23 cellular contexts compared by ENCODE assay signal in genomic region chr2:70017962-70018361, GRCh38.
"Had no signal": no experiment of that assay in that cellular context is flagged by ENCODE, and none has a peak within 500 bp of the region (broad histone marks: within the 10 kb centered on the region; RNA-seq: fewer than 3 reads in every experiment).

No MANE protein-coding gene starts in this region.

- H3K27ac Mint-ChIP-seq: mesothelial cell of epicardium; naive B cell; progenitor cell of endocrine pancreas; stimulated activated naive B cell treated with anti-CD40 and anti-IgM and Interleukin-4, amounts not matched to agents 10 μg/mL and 1 μg/mL and 100 μg/mL, for 72 hours; stimulated activated naive CD8-positive, alpha-beta T cell treated with anti-CD3 and anti-CD28 coated beads, Interleukin-15, Interleukin-2, amounts not matched to agents 100 ng/mL and 50 ng/mL, for 24 hours had no signal

- H3K9me3 Mint-ChIP-seq: stimulated activated naive CD8-positive, alpha-beta T cell treated with anti-CD3 and anti-CD28 coated beads, Interleukin-15, Interleukin-2, amounts not matched to agents 100 ng/mL and 50 ng/mL, for 24 hours had no signal

- H3K4me1 Mint-ChIP-seq: mesothelial cell of epicardium; neural crest cell; stimulated activated naive B cell treated with anti-CD40 and anti-IgM and Interleukin-4, amounts not matched to agents 10 μg/mL and 1 μg/mL and 100 μg/mL, for 72 hours had no signal

- H3K4me1 ChIP-seq: gastrocnemius medialis, right atrium auricular region, suprapubic skin, transverse colon, vagina had no signal

- H3K9me3 ChIP-seq: gastrocnemius medialis, mucosa of descending colon, suprapubic skin, transverse colon, vagina had no signal

- H3K27me3 ChIP-seq: gastrocnemius medialis, right atrium auricular region, suprapubic skin, transverse colon, vagina had no signal

- H3K36me3 ChIP-seq: right atrium auricular region, transverse colon had no signal

- DNase-seq: dermis blood vessel endothelial cell; foreskin fibroblast; gastrocnemius medialis; mesenchymal stem cell; mucosa of descending colon; naive B cell; stimulated activated CD4-positive, alpha-beta T cell treated with anti-CD3 and anti-CD28 coated beads, Interleukin-4, amount 100 ng/mL, for 4 hours; stimulated activated naive B cell treated with anti-CD40 and anti-IgM and Interleukin-4, amounts not matched to agents 10 μg/mL and 1 μg/mL and 100 μg/mL, for 72 hours; transverse colon had no signal

- H3K27me3 Mint-ChIP-seq: naive B cell; natural killer cell treated with Interleukin-12 subunit alpha and Interleukin-12 subunit beta and Interleukin-15 and Interleukin-18, amount 100 ng/mL, for 72 hours; progenitor cell of endocrine pancreas; stimulated activated naive B cell treated with anti-CD40 and anti-IgM and Interleukin-4, amounts not matched to agents 10 μg/mL and 1 μg/mL and 100 μg/mL, for 72 hours; stimulated activated naive CD8-positive, alpha-beta T cell treated with anti-CD3 and anti-CD28 coated beads, Interleukin-15, Interleukin-2, amounts not matched to agents 100 ng/mL and 50 ng/mL, for 24 hours had no signal

- ATAC-seq: esophagus mucosa; gastrocnemius medialis; mucosa of descending colon; natural killer cell treated with Interleukin-12 subunit alpha and Interleukin-12 subunit beta and Interleukin-15 and Interleukin-18, amount 100 ng/mL, for 72 hours; sciatic nerve; stimulated activated naive B cell treated with anti-CD40 and anti-IgM and Interleukin-4, amounts not matched to agents 10 μg/mL and 1 μg/mL and 100 μg/mL, for 72 hours had no signal

- H3K4me3 Mint-ChIP-seq: mesothelial cell of epicardium; naive B cell; natural killer cell treated with Interleukin-12 subunit alpha and Interleukin-12 subunit beta and Interleukin-15 and Interleukin-18, amount 100 ng/mL, for 72 hours; neural crest cell; stimulated activated naive B cell treated with anti-CD40 and anti-IgM and Interleukin-4, amounts not matched to agents 10 μg/mL and 1 μg/mL and 100 μg/mL, for 72 hours; stimulated activated naive CD8-positive, alpha-beta T cell treated with anti-CD3 and anti-CD28 coated beads, Interleukin-15, Interleukin-2, amounts not matched to agents 100 ng/mL and 50 ng/mL, for 24 hours had no signal

- H3K27ac ChIP-seq: coronary artery, epithelial cell of prostate, gastrocnemius medialis, parathyroid adenoma, right atrium auricular region, suprapubic skin, transverse colon, vagina had no signal

- H3K4me3 ChIP-seq: coronary artery, gastrocnemius medialis, mucosa of descending colon, right atrium auricular region, smooth muscle cell, suprapubic skin, transverse colon, vagina had no signal
